ENCODE assay signal across 15 cellular contexts in the genomic region with DNA sequence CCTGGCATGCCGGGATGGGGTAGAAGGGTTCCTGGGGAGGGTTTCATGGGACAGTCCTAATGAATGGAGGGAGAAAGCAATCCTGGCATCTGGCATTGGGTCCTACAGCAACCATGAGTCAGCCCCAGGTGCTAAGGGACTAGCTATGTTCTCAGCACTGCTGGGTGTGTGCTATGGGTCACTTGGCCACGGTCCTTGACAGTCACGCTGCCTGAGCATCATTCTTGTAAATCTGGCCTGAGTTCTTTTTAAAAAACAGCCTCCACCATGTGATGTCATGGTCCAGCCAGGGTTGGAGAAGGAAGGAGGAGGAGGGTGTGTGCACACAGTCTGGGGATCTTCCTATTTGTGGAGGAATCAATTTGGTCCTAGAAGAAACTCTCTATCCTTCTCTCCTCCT. TPM values are rescaled to one million over a fixed set of nuclear protein-coding genes. Genes with fewer than 3 reads are reported as not detected.
DNase-seq lines count a peak whose midpoint lies in the region; ATAC-seq and TF ChIP-seq lines count a peak whose summit lies in the region.
"Had no signal": no experiment of that assay in that cellular context is flagged by ENCODE, and none has a peak within 500 bp of the region (broad histone marks: within the 10 kb centered on the region; RNA-seq: fewer than 3 reads in every experiment).

No MANE protein-coding gene starts in this region.

- H3K4me3 Mint-ChIP-seq in endodermal cell, result no peak overlapping the region
- H3K4me3 Mint-ChIP-seq: natural killer cell; stimulated activated naive CD8-positive, alpha-beta T cell treated with anti-CD3 and anti-CD28 coated beads, Interleukin-15, Interleukin-2, amounts not matched to agents 100 ng/mL and 50 ng/mL, for 24 hours had no signal

- H3K27ac Mint-ChIP-seq in endodermal cell, result no peak overlapping the region
- H3K27ac Mint-ChIP-seq: natural killer cell; stimulated activated naive CD8-positive, alpha-beta T cell treated with anti-CD3 and anti-CD28 coated beads, Interleukin-15, Interleukin-2, amounts not matched to agents 100 ng/mL and 50 ng/mL, for 24 hours had no signal

- H3K27ac ChIP-seq in tibial nerve (peak overlapping the region in 2 of 4 donors; percentile 60 to 67), endodermal cell (ENCODE audit: low read depth, low read length) (no peak overlapping the region)
- H3K27ac ChIP-seq: left lung, WERI-Rb-1 had no signal

- TF ChIP-seq EP300 in tibial nerve (IDR thresholded peaks at IDR 0.05), result peak; percentile 16 to 88

- H3K36me3 ChIP-seq in tibial nerve, result no peaks in the 10 kb centered on the region
- no peaks in the 10 kb centered on the region for H3K36me3 ChIP-seq in endodermal cell (ENCODE audit: control insufficient read depth, insufficient read depth, low read length)
- H3K36me3 ChIP-seq: left lung had no signal

- intact Hi-C loops in left ventricle myocardium superior (cut with micrococcal nuclease), result no loop called here

- no peaks in the 10 kb centered on the region for H3K9me3 Mint-ChIP-seq in endodermal cell
- H3K9me3 Mint-ChIP-seq: activated naive CD4-positive, alpha-beta T cell treated with anti-CD3 and anti-CD28 coated beads, Interleukin-2, amount 50 U/mL, for 72 hours; natural killer cell; stimulated activated naive CD8-positive, alpha-beta T cell treated with anti-CD3 and anti-CD28 coated beads, Interleukin-15, Interleukin-2, amounts not matched to agents 100 ng/mL and 50 ng/mL, for 24 hours had no signal

- H3K27me3 Mint-ChIP-seq in endodermal cell (ENCODE audit: insufficient read depth), result peaks cover 39% of the 10 kb centered on the region

- H3K4me3 ChIP-seq in choroid plexus epithelial cell (ENCODE audit: low read depth, low read length) (no peak overlapping the region), tibial nerve (no peak overlapping the region), endodermal cell (ENCODE audit: low read length) (no peak overlapping the region)
- H3K4me3 ChIP-seq: left lung had no signal

- H3K4me1 ChIP-seq in tibial nerve (peaks cover 5 to 33% (median 10%) of the 10 kb centered on the region in 4 donors), endodermal cell (ENCODE audit: control insufficient read depth, insufficient read depth, low read length) (peaks cover under 1% of the 10 kb centered on the region)

- no peaks in the 10 kb centered on the region for H3K4me1 Mint-ChIP-seq in endodermal cell
- H3K4me1 Mint-ChIP-seq: natural killer cell had no signal

- H3K9me3 ChIP-seq in tibial nerve (no peaks in the 10 kb centered on the region), endodermal cell (ENCODE audit: control insufficient read depth, low read length) (no peaks in the 10 kb centered on the region)
- H3K9me3 ChIP-seq: left lung had no signal

- whole genome bisulfite sequencing in tibial nerve, 2 donors, result 62 to 66% methylated on average over 3 of the region's 3 CpGs
- WGBS in endodermal cell (ENCODE audit: insufficient coverage in 1 of 2, insufficient read length in 1 of 2), 2 experiments, result 79 to 91% methylated on average over 3 of the region's 3 CpGs

- peaks cover 0 to 2% of the 10 kb centered on the region in 2 donors for H3K27me3 ChIP-seq in tibial nerve
- H3K27me3 ChIP-seq in endodermal cell (ENCODE audit: control insufficient read depth, insufficient read depth, low read length, poor library complexity, severe bottlenecking), result peaks cover 37% of the 10 kb centered on the region

- DNase-seq in M059J (ENCODE audit: low read depth) (peak; percentile 53), choroid plexus epithelial cell (ENCODE audit: low read depth) (peak; percentile 33), left ventricle myocardium superior (peak; percentile 47), tibial nerve (ENCODE audit: low spot score in 2 of 2) (peak; percentile 82 to 91), NCI-H69 (lab: John Stamatoyannopoulos, UW) (no peak), endodermal cell (no peak)
- DNase-seq: cortex of kidney, left lung, natural killer cell, NCI-H526, WERI-Rb-1 had no signal

- TF ChIP-seq CTCF in choroid plexus epithelial cell (conservative IDR thresholded peaks at IDR 0.05; ENCODE audit: low read depth, low read length), result no peak
- no peak for TF ChIP-seq CTCF in tibial nerve (IDR thresholded peaks at IDR 0.05)
- no peak for TF ChIP-seq CTCF in endodermal cell (conservative IDR thresholded peaks at IDR 0.05)

- no peak overlapping the region for H3K9ac ChIP-seq in endodermal cell (ENCODE audit: extremely low read depth, low read length, poor library complexity, severe bottlenecking)

- TF ChIP-seq POLR2A in tibial nerve (IDR thresholded peaks at IDR 0.05), result no peak

- ATAC-seq in left ventricle myocardium superior (peak; percentile 88), GM19035 (IDR thresholded peaks at IDR 0.05; ENCODE audit: unreplicated experiment) (no peak)
- ATAC-seq: activated naive CD4-positive, alpha-beta T cell treated with anti-CD3 and anti-CD28 coated beads, Interleukin-2, amount 50 U/mL, for 72 hours; left lung; natural killer cell had no signal

- H3K36me3 Mint-ChIP-seq in endodermal cell (ENCODE audit: low read depth), result no peaks in the 10 kb centered on the region
- H3K36me3 Mint-ChIP-seq: activated naive CD4-positive, alpha-beta T cell treated with anti-CD3 and anti-CD28 coated beads, Interleukin-2, amount 50 U/mL, for 72 hours; natural killer cell had no signal

RNA-seq across cellular contexts. Expression of gene RAMP2, which starts 6.2 kb away (rescaled TPM):
- 0.49 and 1.0 TPM in 2 replicates for total RNA-seq in M059J (2014; rRNA removed; shearing (Covaris generic))
- 39.3 TPM for total RNA-seq in left ventricle myocardium superior
- total RNA-seq in tibial nerve, result 100 to 1,000 TPM in 1 of 4 donors, 10 to 100 TPM in 3; 32.6 to 113 (median 51.4) TPM
- 1 to 10 TPM; 4.9 to 5.1 TPM for total RNA-seq in endodermal cell
- 11.1 TPM for polyA plus RNA-seq in endodermal cell (2013, experiment 1 of 2)
- 7.9 TPM for polyA plus RNA-seq in endodermal cell (2013, experiment 2 of 2)
- total RNA-seq: activated naive CD4-positive, alpha-beta T cell treated with anti-CD3 and anti-CD28 coated beads, Interleukin-2, amount 50 U/mL, for 72 hours; natural killer cell; SK-MEL-5 had no signal

RNA-seq across cellular contexts. Expression of gene EZH1, which starts 9.9 kb away (rescaled TPM):
- 4.5 and 7.8 TPM in 2 replicates for total RNA-seq in M059J (2014; rRNA removed; shearing (Covaris generic))
- 49.6 TPM for total RNA-seq in left ventricle myocardium superior
- total RNA-seq in tibial nerve, result 100 to 1,000 TPM in 2 of 4 donors, 10 to 100 TPM in 2; 73.8 to 128 (median 109) TPM
- 10 to 100 TPM; 26.0 to 27.2 TPM for total RNA-seq in endodermal cell
- polyA plus RNA-seq in endodermal cell (2013, experiment 1 of 2), result 30.2 TPM
- polyA plus RNA-seq in endodermal cell (2013, experiment 2 of 2), result 25.5 TPM

RNA-seq across cellular contexts. Expression of gene VPS25, which starts 18.5 kb away (rescaled TPM):
- 88.5 and 97.4 TPM in 2 replicates for total RNA-seq in M059J (2014; rRNA removed; shearing (Covaris generic))
- total RNA-seq in left ventricle myocardium superior, result 29.6 TPM
- 10 to 100 TPM; 24.5 to 44.7 (median 38.2) TPM for total RNA-seq in tibial nerve
- 100 to 1,000 TPM; 114 to 126 TPM for total RNA-seq in endodermal cell
- 106 TPM for polyA plus RNA-seq in endodermal cell (2013, experiment 1 of 2)
- 100 TPM for polyA plus RNA-seq in endodermal cell (2013, experiment 2 of 2)

RNA-seq across cellular contexts. Expression of gene WNK4, which starts 25.6 kb away (rescaled TPM):
- total RNA-seq in M059J (2014; rRNA removed; shearing (Covaris generic)), result 0.52 and 1.2 TPM in 2 replicates
- total RNA-seq in left ventricle myocardium superior, result not detected
- total RNA-seq in tibial nerve, result 10 to 100 TPM in 2 of 4 donors, 1 to 10 TPM in 2; 3.6 to 15.6 (median 9.1) TPM
- total RNA-seq in endodermal cell, result 1 to 10 TPM; 2.1 to 3.3 TPM
- 0.96 TPM for polyA plus RNA-seq in endodermal cell (2013, experiment 1 of 2)
- 0.46 TPM for polyA plus RNA-seq in endodermal cell (2013, experiment 2 of 2)

RNA-seq across cellular contexts. Expression of gene COA3, which starts 43.7 kb away (rescaled TPM):
- 95.0 and 99.0 TPM in 2 replicates for total RNA-seq in M059J (2014; rRNA removed; shearing (Covaris generic))
- total RNA-seq in left ventricle myocardium superior (70.4 TPM), tibial nerve (10 to 100 TPM; 58.2 to 91.7 (median 62.6) TPM), endodermal cell (10 to 100 TPM; 64.6 to 67.8 TPM)
- polyA plus RNA-seq in endodermal cell (2013, experiment 1 of 2), result 70.4 TPM
- polyA plus RNA-seq in endodermal cell (2013, experiment 2 of 2), result 70.9 TPM

Comparison
In these comparisons a context has a peak if more than half of its experiments do, and no peak if none do; other contexts are left out.
1. DNase-seq: peak in M059J (single experiment), choroid plexus epithelial cell (single experiment), left ventricle myocardium superior (single experiment) and tibial nerve (2 of 2); none in NCI-H69 (single experiment) and endodermal cell (single experiment).